Comparison of ENCODE assay signal across 24 cellular contexts in the genomic region with DNA sequence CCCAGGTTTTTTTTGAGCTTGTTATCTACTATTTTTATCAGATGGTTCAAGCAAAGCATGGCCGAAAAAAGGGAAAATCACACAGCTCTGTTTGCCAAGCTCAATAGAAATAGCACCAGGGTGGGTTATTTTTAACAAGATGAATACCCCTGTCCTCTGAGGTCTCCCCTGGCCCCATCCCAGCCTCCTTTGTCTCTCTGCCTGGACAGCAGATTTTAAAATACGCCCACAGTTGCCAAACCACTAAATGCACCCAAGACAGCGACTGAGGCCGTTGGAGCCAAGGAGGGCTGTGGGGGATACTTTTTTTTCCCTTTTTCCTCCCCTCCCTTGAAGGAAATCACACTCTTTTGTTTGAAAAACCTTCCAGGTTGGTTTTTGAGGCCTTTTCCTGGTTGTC.
"Had no signal": no experiment of that assay in that cellular context is flagged by ENCODE, and none has a peak within 500 bp of the region (broad histone marks: within the 10 kb centered on the region; RNA-seq: fewer than 3 reads in every experiment).

No MANE protein-coding gene starts in this region.

- H3K4me3 ChIP-seq: breast epithelium had no signal

- H3K27me3 ChIP-seq: breast epithelium had no signal

- H3K4me1 ChIP-seq: breast epithelium had no signal

- ATAC-seq: activated T-helper 17 cell treated with anti-CD3 and anti-CD28 coated beads, Interleukin-2, amount 50 U/mL, for 72 hours; PC-3; T-helper 17 cell; WTC11 had no signal

- H3K27me3 Mint-ChIP-seq: activated naive CD8-positive, alpha-beta T cell treated with anti-CD3 and anti-CD28 coated beads for 36 hours; activated T-helper 17 cell treated with anti-CD3 and anti-CD28 coated beads, Interleukin-2, amount 50 U/mL, for 72 hours had no signal

- DNase-seq: activated CD4-positive, alpha-beta memory T cell treated with anti-CD3 and anti-CD28 coated beads, Interleukin-2, amount 10 ng/mL, durations not matched to agents 7 days and 5 days; activated CD4-positive, alpha-beta T cell treated with anti-CD3 and anti-CD28 coated beads, Interleukin-2, amount 10 ng/mL, durations not matched to agents 24 days and 14 days; activated CD4-positive, CD25-positive, alpha-beta regulatory T cell treated with anti-CD3 and anti-CD28 coated beads, Interleukin-2, amount 50 U/mL, for 72 hours; activated gamma-delta T cell; activated naive CD4-positive, alpha-beta T cell treated with anti-CD3 and anti-CD28 coated beads, Interleukin-2, amount 10 ng/mL, durations not matched to agents 7 days and 5 days; activated naive CD8-positive, alpha-beta T cell treated with anti-CD3 and anti-CD28 coated beads for 36 hours; activated T-cell treated with anti-CD3 and anti-CD28 coated beads for 4 hours; activated T-cell treated with anti-CD3 and anti-CD28 coated beads, Interleukin-2, amount 50 U/mL, for 48 hours; central memory CD4-positive, alpha-beta T cell; IMR-90; KG1; NCI-H1048; NCI-H2029; NCI-H2107; NCI-H345; NCI-H510A; NCI-H69; PC-3; SHP77 treated with DMSO at 0.1 percent for 48 hours; T-helper 17 cell; T-helper 9 cell had no signal

- H3K36me3 Mint-ChIP-seq: activated naive CD4-positive, alpha-beta T cell treated with anti-CD3 and anti-CD28 coated beads, Interleukin-2, amount 10 ng/mL, durations not matched to agents 7 days and 5 days; activated naive CD8-positive, alpha-beta T cell treated with anti-CD3 and anti-CD28 coated beads for 36 hours; WTC11 had no signal

- H3K27ac ChIP-seq: breast epithelium had no signal

- H3K27ac Mint-ChIP-seq: activated CD4-positive, alpha-beta memory T cell treated with anti-CD3 and anti-CD28 coated beads, Interleukin-2, amount 10 ng/mL, durations not matched to agents 7 days and 5 days; activated CD4-positive, alpha-beta T cell treated with anti-CD3 and anti-CD28 coated beads, Interleukin-2, amount 10 ng/mL, durations not matched to agents 24 days and 14 days; activated naive CD4-positive, alpha-beta T cell treated with anti-CD3 and anti-CD28 coated beads, Interleukin-2, amount 10 ng/mL, durations not matched to agents 7 days and 5 days; activated naive CD8-positive, alpha-beta T cell treated with anti-CD3 and anti-CD28 coated beads for 36 hours; activated T-helper 17 cell treated with anti-CD3 and anti-CD28 coated beads, Interleukin-2, amount 50 U/mL, for 72 hours; T-helper 17 cell; WTC11 had no signal

- H3K4me1 Mint-ChIP-seq: activated CD4-positive, alpha-beta memory T cell treated with anti-CD3 and anti-CD28 coated beads, Interleukin-2, amount 10 ng/mL, durations not matched to agents 7 days and 5 days; activated CD4-positive, alpha-beta T cell treated with anti-CD3 and anti-CD28 coated beads, Interleukin-2, amount 10 ng/mL, durations not matched to agents 24 days and 14 days; activated naive CD4-positive, alpha-beta T cell treated with anti-CD3 and anti-CD28 coated beads, Interleukin-2, amount 10 ng/mL, durations not matched to agents 7 days and 5 days; activated naive CD8-positive, alpha-beta T cell treated with anti-CD3 and anti-CD28 coated beads for 36 hours; activated T-helper 17 cell treated with anti-CD3 and anti-CD28 coated beads, Interleukin-2, amount 50 U/mL, for 72 hours had no signal

- H3K4me3 Mint-ChIP-seq: activated CD4-positive, alpha-beta memory T cell treated with anti-CD3 and anti-CD28 coated beads, Interleukin-2, amount 10 ng/mL, durations not matched to agents 7 days and 5 days; activated CD4-positive, alpha-beta T cell treated with anti-CD3 and anti-CD28 coated beads, Interleukin-2, amount 10 ng/mL, durations not matched to agents 24 days and 14 days; activated naive CD4-positive, alpha-beta T cell treated with anti-CD3 and anti-CD28 coated beads, Interleukin-2, amount 10 ng/mL, durations not matched to agents 7 days and 5 days; activated naive CD8-positive, alpha-beta T cell treated with anti-CD3 and anti-CD28 coated beads for 36 hours; activated T-helper 17 cell treated with anti-CD3 and anti-CD28 coated beads, Interleukin-2, amount 50 U/mL, for 72 hours; T-helper 17 cell; WTC11 had no signal

- H3K9me3 Mint-ChIP-seq: activated CD4-positive, alpha-beta memory T cell treated with anti-CD3 and anti-CD28 coated beads, Interleukin-2, amount 10 ng/mL, durations not matched to agents 7 days and 5 days; activated CD4-positive, alpha-beta T cell treated with anti-CD3 and anti-CD28 coated beads, Interleukin-2, amount 10 ng/mL, durations not matched to agents 24 days and 14 days; activated naive CD4-positive, alpha-beta T cell treated with anti-CD3 and anti-CD28 coated beads, Interleukin-2, amount 10 ng/mL, durations not matched to agents 7 days and 5 days; activated naive CD8-positive, alpha-beta T cell treated with anti-CD3 and anti-CD28 coated beads for 36 hours; activated T-helper 17 cell treated with anti-CD3 and anti-CD28 coated beads, Interleukin-2, amount 50 U/mL, for 72 hours; WTC11 had no signal

- H3K9me3 ChIP-seq: breast epithelium had no signal

- H3K36me3 ChIP-seq: breast epithelium had no signal
